ENCODE assay signal across 20 cellular contexts in the genomic region with DNA sequence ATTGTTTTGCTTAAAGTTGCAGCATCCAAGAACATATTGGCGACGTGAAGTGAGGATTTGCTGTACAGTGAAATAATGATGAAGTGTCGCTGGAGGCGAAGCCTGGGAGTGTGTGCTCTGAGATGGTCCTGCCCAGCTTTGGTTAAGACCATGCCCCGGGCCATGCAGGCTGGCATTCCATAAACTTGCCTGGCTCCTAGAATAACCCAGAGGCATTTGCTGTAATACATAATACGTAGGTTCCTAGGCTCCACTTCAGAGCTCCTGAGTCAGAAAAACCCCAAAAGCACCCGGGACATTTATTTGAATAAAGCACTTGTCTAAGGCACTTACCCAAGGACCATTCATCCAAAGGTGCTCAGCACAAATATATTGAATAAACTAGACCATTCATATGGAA.
"Had no signal": no experiment of that assay in that cellular context is flagged by ENCODE, and none has a peak within 500 bp of the region (broad histone marks: within the 10 kb centered on the region; RNA-seq: fewer than 3 reads in every experiment).

No MANE protein-coding gene starts in this region.

- H3K27ac ChIP-seq: left ventricle myocardium inferior, pancreas, prostate gland, sigmoid colon, spleen, suprapubic skin, thoracic aorta, tibial artery, vagina had no signal

- H3K27me3 ChIP-seq: pancreas, sigmoid colon, spleen, suprapubic skin, tibial artery, vagina had no signal

- H3K36me3 ChIP-seq: left ventricle myocardium inferior, pancreas, prostate gland, sigmoid colon, spleen, suprapubic skin, thoracic aorta, tibial artery, vagina had no signal

- H3K4me3 ChIP-seq: left ventricle myocardium inferior, pancreas, prostate gland, sigmoid colon, spleen, suprapubic skin, thoracic aorta, tibial artery, vagina had no signal

- H3K4me1 ChIP-seq: left ventricle myocardium inferior, pancreas, prostate gland, sigmoid colon, spleen, suprapubic skin, tibial artery, vagina had no signal

- DNase-seq: hippocampal formation; kidney; left colon; left ventricle myocardium inferior; naive thymus-derived CD8-positive, alpha-beta T cell; nucleus accumbens; pancreas; posterior cingulate gyrus; retina; right cardiac atrium; sigmoid colon; small intestine; spleen; stimulated activated CD4-positive, alpha-beta T cell treated with anti-CD3 and anti-CD28 coated beads, Interleukin-4, amount 100 ng/mL, for 24 hours; stimulated activated naive CD4-positive, alpha-beta T cell; tibial artery had no signal
